In genomic region chr9:35718726-35719511, GRCh38 we compare ENCODE assay signal across 1 cellular context.
TF ChIP-seq lines count a peak whose summit lies in the region.

No MANE protein-coding gene starts in this region.

TF ChIP-seq in K562, 482 proteins besides CTCF, POLR2A, EP300 and RAD21:
- peak; percentile 44; the same call in 1 of the 2 replicates for TF ChIP-seq POLR2G (IDR thresholded peaks at IDR 0.05; ENCODE audit: low read depth, low read length)
- TF ChIP-seq RBFOX2 (IDR thresholded peaks at IDR 0.05; ENCODE audit: low read depth, low read length): peak; percentile 34; the same call in 1 of the 2 replicates
- no peak for TF ChIP-seq STAT5B (CRISPR knock-in tag; IDR thresholded peaks at IDR 0.05)
